Comparison of ENCODE assay signal across 8 cellular contexts in the genomic region with DNA sequence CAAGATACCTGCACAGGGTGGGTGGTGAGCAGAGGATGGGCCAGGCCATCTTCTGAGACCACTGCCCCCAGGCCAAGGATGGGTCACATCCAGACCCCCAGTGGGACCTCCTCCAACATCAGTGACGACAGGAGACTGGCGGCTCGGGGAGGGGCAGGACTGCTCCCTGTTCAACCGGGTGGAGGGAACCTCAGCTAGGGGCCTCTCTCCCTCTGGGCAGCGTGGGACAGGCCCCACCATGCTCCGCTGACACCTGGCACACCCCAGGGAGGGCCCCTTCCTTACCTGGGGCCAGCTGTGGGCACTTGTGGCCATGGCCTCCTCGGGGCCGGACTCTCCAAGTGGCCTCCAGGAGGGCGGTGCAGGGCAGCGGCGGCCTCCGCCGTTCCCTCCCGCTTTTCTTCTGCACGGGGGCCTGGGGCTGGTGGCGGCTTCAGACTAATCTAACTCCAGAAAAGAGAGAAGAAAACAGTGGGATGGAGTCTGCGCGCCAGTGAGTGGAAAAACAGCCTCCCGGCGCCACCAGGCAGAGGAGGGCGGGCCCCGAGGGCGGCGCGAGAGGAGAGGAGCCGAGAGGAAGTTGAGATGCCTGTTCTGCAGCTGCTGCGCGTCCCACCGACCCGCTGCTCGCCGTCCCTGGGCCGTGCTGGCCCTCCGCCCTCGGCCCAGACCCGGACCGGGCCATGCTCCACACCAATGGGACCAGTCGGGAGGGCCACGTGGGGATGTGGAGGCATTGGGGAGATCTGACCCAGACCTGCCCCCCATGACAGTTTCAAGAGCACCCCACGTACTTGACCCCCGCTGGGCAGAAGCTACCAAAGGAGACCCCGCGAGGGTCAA. TPM values are rescaled to one million over a fixed set of nuclear protein-coding genes. Genes with fewer than 3 reads are reported as not detected.
DNase-seq lines count a peak whose midpoint lies in the region; FAIRE-seq and TF ChIP-seq lines count a peak whose summit lies in the region.

A gene with protein sequence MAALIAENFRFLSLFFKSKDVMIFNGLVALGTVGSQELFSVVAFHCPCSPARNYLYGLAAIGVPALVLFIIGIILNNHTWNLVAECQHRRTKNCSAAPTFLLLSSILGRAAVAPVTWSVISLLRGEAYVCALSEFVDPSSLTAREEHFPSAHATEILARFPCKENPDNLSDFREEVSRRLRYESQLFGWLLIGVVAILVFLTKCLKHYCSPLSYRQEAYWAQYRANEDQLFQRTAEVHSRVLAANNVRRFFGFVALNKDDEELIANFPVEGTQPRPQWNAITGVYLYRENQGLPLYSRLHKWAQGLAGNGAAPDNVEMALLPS (minus strand): TSS at position 500 of the 843 bp plus-strand sequence. CDS start 2,429 bp downstream, outside the sequence.

- no peak for TF ChIP-seq EP300 in H1 (IDR thresholded peaks at IDR 0.05; ENCODE audit: borderline replicate concordance in 1 of 2, low read depth in 2 of 2, low read length in 2 of 2)

- DNase-seq in GM10248 (ENCODE audit: extremely low spot score), result peak; percentile 89
- peak; percentile 45 for DNase-seq in HFFc6
- peak; percentile 28 for DNase-seq in NCI-H460 (ENCODE audit: extremely low read depth, low read depth)
- peak; percentile 33 to 43 (median 33) for DNase-seq in activated CD8-positive, alpha-beta memory T cell treated with anti-CD3 and anti-CD28 coated beads for 48 hours (ENCODE audit: low read depth in 2 of 3, low spot score in 2 of 3)
- peak in 1 of 2 experiments; percentile 72 for DNase-seq in H1 (ENCODE audit: low read depth in 1 of 2, low spot score in 2 of 2)
- DNase-seq in midbrain (lab: John Stamatoyannopoulos, UW), result peak; percentile 12
- DNase-seq in stimulated activated CD8-positive, alpha-beta memory T cell treated with anti-CD3 and anti-CD28 coated beads, Interleukin-4, amount 100 ng/mL, for 1 hour (ENCODE audit: low read depth in 2 of 2, low spot score in 1 of 2), result peak; percentile 36 to 44
- no peak for DNase-seq in NCI-H187 treated with DMSO at 0.1 percent for 48 hours (lab: John Stamatoyannopoulos, UW)

- TF ChIP-seq CTCF in GM10248 (IDR thresholded peaks at IDR 0.05; ENCODE audit: control extremely low read depth, extremely low read depth, low read depth, missing control alignments), result no peak
- no peak for TF ChIP-seq CTCF in HFFc6 (IDR thresholded peaks at IDR 0.05)
- TF ChIP-seq CTCF in H1 (IDR thresholded peaks at IDR 0.05; ENCODE audit: control extremely low read depth in 1 of 3, insufficient read depth in 1 of 3, low read depth in 1 of 3, low read length in 3 of 3), result no peak

- H3K18ac ChIP-seq in H1 (ENCODE audit: extremely low read depth, low read length), result peak within 1 kb of the TSS; percentile 32; the same call in 1 of the 2 replicates

- peak within 1 kb of the TSS; percentile 90 for H3K27ac Mint-ChIP-seq in HFFc6

- no peak within 1 kb of the TSS for H2BK20ac ChIP-seq in H1 (ENCODE audit: low read length)

- FAIRE-seq in H1 (lab: Jason Lieb, UNC), result no peak

- H3K36me3 ChIP-seq in H1 (ENCODE audit: control insufficient read depth in 2 of 4, insufficient read depth in 4 of 4, low read length in 3 of 4), result peaks cover 0 to 6% (median 4%) of the 10 kb centered on the region in 4 experiments; a peak in 3 of 8 replicates

- H3K9ac ChIP-seq in H1 (replicated peaks in 1 of 4; ENCODE audit: extremely low read depth in 1 of 4, low read depth in 3 of 4, low read length in 3 of 4), result no peak within 1 kb of the TSS; a peak in 2 of 7 replicates

- no peak within 1 kb of the TSS for H3K14ac ChIP-seq in H1 (ENCODE audit: insufficient read length)

- H3K9me3 ChIP-seq in H1 (ENCODE audit: insufficient read depth in 2 of 2, low read depth in 1 of 2, low read length in 1 of 2), result no peaks in the 10 kb centered on the region

- peak within 1 kb of the TSS; percentile 35 to 87 for H3K4me2 ChIP-seq in H1 (ENCODE audit: insufficient read depth in 1 of 2, low read depth in 2 of 2, low read length in 2 of 2)

- H3K4me1 Mint-ChIP-seq in HFFc6 (ENCODE audit: low read depth), result peaks cover 55% of the 10 kb centered on the region

- TF ChIP-seq RAD21 in H1 (IDR thresholded peaks at IDR 0.05 in 1 of 2, conservative IDR thresholded peaks at IDR 0.05 in 1 of 2; ENCODE audit: low read depth in 2 of 2, low read length in 2 of 2), result 0 out of 4 replicates have a peak, but pooled peaks of 1 of the 2 experiments have one; percentile 7

- H2BK120ac ChIP-seq in H1 (replicated peaks; ENCODE audit: low read depth, low read length), result no peak within 1 kb of the TSS

- TF ChIP-seq POLR2A in H1 (IDR thresholded peaks at IDR 0.05; ENCODE audit: control extremely low read depth in 1 of 2, low read depth in 2 of 2, low read length in 2 of 2), result no peak

- peak within 1 kb of the TSS; percentile 84 for H4K8ac ChIP-seq in H1 (ENCODE audit: extremely low read depth, insufficient read depth, low read length)

- H2AFZ ChIP-seq in H1 (ENCODE audit: low read length), result no peak within 1 kb of the TSS

- H3K27me3 ChIP-seq in H1 (replicated peaks in 1 of 4; ENCODE audit: control insufficient read depth in 3 of 4, extremely low read depth in 1 of 4, insufficient read depth in 3 of 4, low read length in 3 of 4), result no peaks in the 10 kb centered on the region; a peak in 2 of 7 replicates

- no peak within 1 kb of the TSS for H2BK5ac ChIP-seq in H1 (ENCODE audit: low read depth, low read length)

- H2AK5ac ChIP-seq in H1 (ENCODE audit: low read depth, low read length), result no peak within 1 kb of the TSS

- peaks cover 3 to 5% of the 10 kb centered on the region in 2 experiments for H4K20me1 ChIP-seq in H1 (replicated peaks in 1 of 2; ENCODE audit: control insufficient read depth in 1 of 2, insufficient read depth in 2 of 2, low read length in 2 of 2)

- peak within 1 kb of the TSS; percentile 5 to 61 (median 44); a peak in 7 of 8 replicates for H3K4me3 ChIP-seq in H1 (ENCODE audit: extremely low read depth in 1 of 4, insufficient read depth in 2 of 4, low read depth in 3 of 4, low read length in 4 of 4)

- H2BK15ac ChIP-seq in H1 (ENCODE audit: low read length), result 0 out of 2 replicates have a peak within 1 kb of the TSS, but pooled peaks have one; percentile 72

- H3K23me2 ChIP-seq in H1 (ENCODE audit: low read depth, low read length), result peaks cover 3% of the 10 kb centered on the region; the same call in 1 of the 2 replicates

- H3K9me3 Mint-ChIP-seq in HFFc6, result no peaks in the 10 kb centered on the region

- peaks cover 0 to 15% (median 4%) of the 10 kb centered on the region in 4 experiments; a peak in 5 of 7 replicates for H3K4me1 ChIP-seq in H1 (replicated peaks in 1 of 4; ENCODE audit: control insufficient read depth in 3 of 4, insufficient read depth in 4 of 4, low read length in 3 of 4)

- H3K79me1 ChIP-seq in H1 (ENCODE audit: low read depth, low read length), result no peaks in the 10 kb centered on the region

- H3K4ac ChIP-seq in H1 (replicated peaks; ENCODE audit: insufficient read length, low read depth, low read length), result no peak within 1 kb of the TSS

- no peaks in the 10 kb centered on the region for H3K79me2 ChIP-seq in H1 (ENCODE audit: control insufficient read depth in 1 of 2, insufficient read depth in 2 of 2, low read length in 2 of 2)

- H3K36me3 Mint-ChIP-seq in HFFc6 (ENCODE audit: low read depth), result peaks cover 30% of the 10 kb centered on the region

- no peak within 1 kb of the TSS for H3K23ac ChIP-seq in H1 (ENCODE audit: insufficient read length)

- H4K91ac ChIP-seq in H1 (replicated peaks; ENCODE audit: insufficient read length, low read length), result peak within 1 kb of the TSS; percentile 50

- CTCF ChIA-PET in GM10248 (lab: Yijun Ruan, JAX), result interaction anchor here (1.0 to 6.3 kb wide), 13 partner anchors 10 to 60 kb away, joined by 3 to 42 read pairs (median 4); a partner anchor contains a TSS
- CTCF ChIA-PET in H1 (lab: Charles Lee; ENCODE audit: partially characterized antibody), result interaction anchor here (0.6 to 5.8 kb wide), 13 partner anchors 10 to 113 kb away, joined by 3 to 47 read pairs (median 4); a partner anchor contains a TSS

- POLR2A ChIA-PET in GM10248 (lab: Yijun Ruan, JAX) (interaction anchor here (0.6 kb wide), 2 partner anchors 39 to 669 kb away, joined by 4 read pairs; no protein-coding TSS in a partner anchor), H1 (lab: Charles Lee; ENCODE audit: partially characterized antibody) (interaction anchor here (0.8 to 3.2 kb wide), 6 partner anchors 8 to 36 kb away, joined by 3 to 12 read pairs (median 4); no protein-coding TSS in a partner anchor)

- H3K27me3 Mint-ChIP-seq in HFFc6 (ENCODE audit: insufficient read depth), result peaks cover 4% of the 10 kb centered on the region; the same call in 1 of the 2 replicates

- H2BK12ac ChIP-seq in H1 (ENCODE audit: low read depth, low read length), result no peak within 1 kb of the TSS

- H4K5ac ChIP-seq in H1 (ENCODE audit: insufficient read length, low read depth, low read length), result no peak within 1 kb of the TSS

- H3K56ac ChIP-seq in H1 (replicated peaks; ENCODE audit: insufficient read length, low read depth, low read length), result no peak within 1 kb of the TSS

- no peak within 1 kb of the TSS for H3K27ac ChIP-seq in H1 (ENCODE audit: low read depth, low read length)

- peak within 1 kb of the TSS; percentile 91 for H3K4me3 Mint-ChIP-seq in HFFc6

- WGBS in H1 (ENCODE audit: extremely low coverage in 1 of 2, insufficient coverage in 1 of 2, insufficient read length in 1 of 2, insufficient replicate concordance in 2 of 2, low coverage in 1 of 2, low lambda C conversion rate in 2 of 2, missing lambda C conversion rate in 1 of 2), 2 experiments, result 39% methylated on average over 33 of the region's 43 CpGs; no CpG with 5 or more reads in 1 of the 2 experiments

TF ChIP-seq in H1, 55 proteins besides CTCF, POLR2A, EP300 and RAD21 (continues in another document):
- peak; percentile 44 for TF ChIP-seq ASH2L (IDR thresholded peaks at IDR 0.05; ENCODE audit: low read length)
- no peak for TF ChIP-seq CREB1 (IDR thresholded peaks at IDR 0.05)

RNA-seq across cellular contexts. Expression of the gene that starts here (rescaled TPM):
- total RNA-seq in HFFc6 (2021; fragmentation: NEBNext Ultra II Directional; extraction: Animal tissue kit (Norgen Biotek cat#: 25700)), result 10 to 100 TPM; 41.0 to 46.0 (median 45.1) TPM
- 16.6 and 18.1 TPM in 2 replicates for total RNA-seq in NCI-H460 (2014; rRNA removed; shearing (Covaris generic))
- 29.7 and 30.9 TPM in 2 replicates for polyA plus RNA-seq in NCI-H460 (2014; cell fraction: nucleus; rRNA removed)
- total RNA-seq in H1 (2021; fragmentation: NEBNext Ultra II Directional; extraction: Animal tissue kit (Norgen Biotek cat#: 25700)), result 1.2 and 1.9 TPM in 2 replicates
- polyA plus RNA-seq in H1 (2011; rRNA removed), result 2.4 and 2.5 TPM in 2 replicates
- polyA plus RNA-seq in H1 (2011; cell fraction: cytosol; rRNA removed), result 2.3 TPM
- polyA plus RNA-seq in H1 (2011; cell fraction: nucleus; rRNA removed), result 3.2 TPM
- polyA plus RNA-seq in H1 (2012, experiment 1 of 2), result 3.0 to 5.8 TPM (median 4.1 TPM) in 4 replicates
- polyA plus RNA-seq in H1 (2012, experiment 2 of 2), result 1.7 TPM
- 1.4 TPM for polyA plus RNA-seq in H1 (2013, experiment 1 of 2)
- polyA plus RNA-seq in H1 (2013, experiment 2 of 2), result 1.1 TPM
- 1.8 and 2.3 TPM in 2 replicates for polyA minus RNA-seq in H1 (2011; rRNA and poly(A)+ RNA removed)
- polyA minus RNA-seq in H1 (2011; cell fraction: cytosol; rRNA and poly(A)+ RNA removed), result 0.81 TPM
- polyA minus RNA-seq in H1 (2011; cell fraction: nucleus; rRNA and poly(A)+ RNA removed), result 4.2 TPM
